9 cellular contexts compared by ENCODE assay signal in genomic region chr12:24997970-24998582, GRCh38. TPM values are rescaled to one million over a fixed set of nuclear protein-coding genes. Genes with fewer than 3 reads are reported as not detected.
DNase-seq lines count a peak whose midpoint lies in the region; ATAC-seq and TF ChIP-seq lines count a peak whose summit lies in the region.
"Had no signal": no experiment of that assay in that cellular context is flagged by ENCODE, and none has a peak within 500 bp of the region (broad histone marks: within the 10 kb centered on the region; RNA-seq: fewer than 3 reads in every experiment).

No MANE protein-coding gene starts in this region.

- peak overlapping the region; percentile 44 for H3K4me2 ChIP-seq in fibroblast of lung (ENCODE audit: extremely low read depth, insufficient read depth, low read length)
- no peak overlapping the region for H3K4me2 ChIP-seq in PC-3 (ENCODE audit: low read length)

- DNase-seq in M059J (ENCODE audit: low read depth) (peak; percentile 86), fibroblast of lung (ENCODE audit: low read depth in 2 of 2) (peak; percentile 95 to 97), DMS79 treated with DMSO at 0.1 percent for 48 hours (lab: John Stamatoyannopoulos, UW) (no peak), NCI-H128 (lab: John Stamatoyannopoulos, UW; ENCODE audit: unreplicated experiment) (no peak), PC-3 (no peak), AG20443 (ENCODE audit: low spot score) (no peak)
- DNase-seq: left cardiac atrium had no signal

- no peak for TF ChIP-seq CTCF in fibroblast of lung (conservative IDR thresholded peaks at IDR 0.05 in 1 of 2, IDR thresholded peaks at IDR 0.05 in 1 of 2; ENCODE audit: low read depth in 1 of 2, low read length in 2 of 2)
- TF ChIP-seq CTCF in PC-3 (conservative IDR thresholded peaks at IDR 0.05; ENCODE audit: low read depth, low read length) = no peak

- no peak overlapping the region for H3K9ac ChIP-seq in fibroblast of lung (ENCODE audit: insufficient read depth, low read length)
- H3K9ac ChIP-seq in PC-3 (ENCODE audit: low read length) = no peak overlapping the region

- no peaks in the 10 kb centered on the region for H3K36me3 ChIP-seq in fibroblast of lung (ENCODE audit: control insufficient read depth, insufficient read depth, low read length)
- no peaks in the 10 kb centered on the region for H3K36me3 ChIP-seq in PC-3 (ENCODE audit: low read depth, low read length)

- POLR2A ChIA-PET in PC-3 (lab: Charles Lee; ENCODE audit: unreplicated experiment) = no interaction called here

- peak overlapping the region in 1 of 4 experiments; percentile 25 for H3K4me3 ChIP-seq in fibroblast of lung (replicated peaks in 1 of 4; ENCODE audit: control extremely low read depth in 1 of 4, insufficient read depth in 1 of 4, low read depth in 3 of 4, low read length in 4 of 4)
- no peak overlapping the region for H3K4me3 ChIP-seq in PC-3 (ENCODE audit: low read length)

- no peaks in the 10 kb centered on the region for H3K9me2 ChIP-seq in PC-3 (replicated peaks; ENCODE audit: low read length)

- H3K27me3 ChIP-seq in fibroblast of lung (ENCODE audit: control insufficient read depth, insufficient read depth, low read length) (no peaks in the 10 kb centered on the region), PC-3 (ENCODE audit: low read length) (peaks cover 20% of the 10 kb centered on the region)

- H3K4me1 ChIP-seq in fibroblast of lung (ENCODE audit: control insufficient read depth, extremely low read depth, insufficient read depth, low read length) = peaks cover 9% of the 10 kb centered on the region
- no peaks in the 10 kb centered on the region for H3K4me1 ChIP-seq in PC-3 (ENCODE audit: insufficient read depth, low read length)

- H3F3A ChIP-seq in PC-3 (ENCODE audit: low read length, unreplicated experiment) = no peaks in the 10 kb centered on the region

- BruUV-seq in PC-3 (replicated peaks; lab: Mats Ljungman, UMichigan) = no TSS peak

- ATAC-seq in GM18502 (IDR thresholded peaks at IDR 0.05; ENCODE audit: poor library complexity, unreplicated experiment) (peak; percentile 87), GM21786 (IDR thresholded peaks at IDR 0.05; ENCODE audit: unreplicated experiment) (peak; percentile 75), PC-3 (no peak)

- H3K9me3 ChIP-seq in fibroblast of lung (ENCODE audit: control insufficient read depth, insufficient read depth, low read depth, low read length) (no peaks in the 10 kb centered on the region), PC-3 (ENCODE audit: low read length) (no peaks in the 10 kb centered on the region)

- H3K27ac ChIP-seq in fibroblast of lung (ENCODE audit: insufficient read depth, low read length) (no peak overlapping the region), PC-3 (ENCODE audit: low read length) (no peak overlapping the region)

- H3K79me2 ChIP-seq in fibroblast of lung (ENCODE audit: control insufficient read depth, insufficient read depth, low read length) (no peaks in the 10 kb centered on the region), PC-3 (ENCODE audit: low read length) (no peaks in the 10 kb centered on the region)

- CTCF ChIA-PET in PC-3 (lab: Charles Lee) = no interaction called here

- H2AFZ ChIP-seq in fibroblast of lung (ENCODE audit: low read length) (no peak overlapping the region), PC-3 (ENCODE audit: low read length) (no peak overlapping the region)

- intact Hi-C loops in PC-3 (cut with micrococcal nuclease) = no loop called here

- H4K20me1 ChIP-seq in fibroblast of lung (ENCODE audit: control insufficient read depth, extremely low read depth, insufficient read depth, low read length) (no peaks in the 10 kb centered on the region), PC-3 (ENCODE audit: low read length) (no peaks in the 10 kb centered on the region)

RNA-seq across cellular contexts. Expression of gene BCAT1, which starts 49.2 kb away (rescaled TPM):
- total RNA-seq in M059J (2014; rRNA removed; shearing (Covaris generic)) = 31.2 and 33.7 TPM in 2 replicates
- total RNA-seq in fibroblast of lung (93.7 and 162 TPM in 2 replicates), PC-3 (2014; rRNA removed) (not detected in 2 replicates)
- polyA plus RNA-seq in fibroblast of lung = 27.8 and 31.9 TPM in 2 replicates
- 48.1 and 50.3 TPM in 2 replicates for polyA plus RNA-seq in fibroblast of lung (2012)
- polyA minus RNA-seq in fibroblast of lung (ENCODE audit: low replicate concordance) = 34.4 and 47.2 TPM in 2 replicates

Comparison
In these comparisons a context has a peak if more than half of its experiments do, and no peak if none do; other contexts are left out.
1. DNase-seq: peak in M059J (single experiment) and fibroblast of lung (2 of 2); none in DMS79 treated with DMSO at 0.1 percent for 48 hours (single experiment), NCI-H128 (single experiment), PC-3 (single experiment) and AG20443 (single experiment).
2. RNA of gene BCAT1, which starts 49.2 kb away (total RNA-seq): 93.7 to 162 TPM in fibroblast of lung and 31.2 to 33.7 TPM in M059J; not detected in PC-3; every median in the first group is over 10 times any median in the second.